7 cellular contexts compared by ENCODE assay signal in the genomic region with DNA sequence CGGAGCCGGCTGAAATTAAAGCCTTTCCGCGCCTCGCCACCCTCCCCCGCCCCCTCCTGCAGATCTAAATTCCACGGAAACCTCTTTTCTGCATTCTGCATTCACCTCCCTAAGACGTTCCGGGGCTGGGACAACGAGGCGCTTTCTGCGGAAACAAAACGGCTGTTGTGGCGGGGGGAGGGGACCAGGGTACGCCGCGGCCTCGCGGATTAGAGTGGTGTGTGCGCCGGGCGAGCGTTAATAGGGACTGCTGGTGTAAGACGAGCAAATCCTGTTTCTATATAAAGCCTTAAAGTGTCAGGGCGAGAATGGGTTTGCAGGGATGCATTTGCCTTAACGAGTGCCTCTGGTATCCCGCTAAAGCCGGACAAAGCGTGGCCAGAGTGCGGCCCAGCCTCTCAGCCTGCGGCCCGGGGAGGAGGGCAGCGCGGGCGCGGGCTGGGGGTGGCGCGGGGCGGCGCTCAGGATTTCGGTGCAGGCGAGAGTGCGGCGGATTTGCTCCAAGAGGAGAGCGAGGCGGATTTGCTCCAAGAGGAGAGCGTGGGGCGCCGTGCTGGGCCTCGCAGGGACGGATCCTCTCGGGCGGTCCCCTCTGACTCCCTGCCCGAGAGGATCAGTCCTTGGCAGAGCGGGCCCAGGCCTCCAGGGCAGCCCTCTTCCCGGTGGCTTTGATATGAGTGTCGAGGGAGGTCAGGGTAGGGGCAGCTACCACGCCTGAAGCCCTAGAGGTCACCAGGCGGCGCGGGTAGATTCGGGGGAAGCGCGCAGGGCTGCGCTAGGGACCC. TPM values are rescaled to one million over a fixed set of nuclear protein-coding genes. Genes with fewer than 3 reads are reported as not detected.
DNase-seq lines count a peak whose midpoint lies in the region; ATAC-seq and TF ChIP-seq lines count a peak whose summit lies in the region.

No MANE protein-coding gene starts in this region.

- peaks cover 0 to 1% (median 0%) of the 10 kb centered on the region in 7 donors for H3K9me3 Mint-ChIP-seq in naive B cell

- in situ Hi-C loops in HAP-1 (cut with MboI; ENCODE audit: low sequenced_read_pairs) = no loop called here

- peaks cover 21 to 32% (median 23%) of the 10 kb centered on the region in 3 donors for H3K4me1 Mint-ChIP-seq in naive B cell

- peaks cover 17% of the 10 kb centered on the region for H3K4me1 ChIP-seq in HAP-1

- peaks cover 28 to 59% (median 45%) of the 10 kb centered on the region in 3 donors for H3K27me3 Mint-ChIP-seq in naive B cell

- peak overlapping the region; percentile 98 for H3K27ac ChIP-seq in SK-N-MC

- peak overlapping the region; percentile 79 to 95 (median 90) for H3K4me3 Mint-ChIP-seq in naive B cell

- no peak for TF ChIP-seq CTCF in epithelial cell of proximal tubule (conservative IDR thresholded peaks at IDR 0.05; ENCODE audit: low read depth, low read length)

- DNase-seq in HAP-1 (ENCODE audit: low spot score in 2 of 2) (peak; percentile 81 to 89), SK-N-MC (ENCODE audit: low read depth, low spot score) (no peak), epithelial cell of proximal tubule (ENCODE audit: low read depth) (no peak), naive B cell (no peak), NCI-H1694 (lab: John Stamatoyannopoulos, UW) (no peak), cortex of kidney (lab: John Stamatoyannopoulos, UW) (no peak)

- peak overlapping the region in 4 of 6 donors; percentile 12 to 93 (median 82) for H3K27ac Mint-ChIP-seq in naive B cell

- peak overlapping the region; percentile 44 for H3K4me3 ChIP-seq in HAP-1
- peak overlapping the region; percentile 98 for H3K4me3 ChIP-seq in SK-N-MC
- H3K4me3 ChIP-seq in epithelial cell of proximal tubule (ENCODE audit: low read depth, low read length) = peak overlapping the region; percentile 73

- ATAC-seq in naive B cell (ENCODE audit: low read depth in 2 of 2) (no peak), HG03045 (IDR thresholded peaks at IDR 0.05; ENCODE audit: unreplicated experiment) (no peak)

- H3K9me3 ChIP-seq in HAP-1 = no peaks in the 10 kb centered on the region
- H3K9me3 ChIP-seq in SK-N-MC (ENCODE audit: low read depth, low read length) = no peaks in the 10 kb centered on the region

- no peaks in the 10 kb centered on the region for H3K27me3 ChIP-seq in HAP-1 (ENCODE audit: low read depth)

- H3K36me3 ChIP-seq in HAP-1 (replicated peaks) = no peaks in the 10 kb centered on the region
- H3K36me3 ChIP-seq in SK-N-MC (ENCODE audit: insufficient read depth, low read length) = peaks cover 34% of the 10 kb centered on the region

- peak overlapping the region; percentile 99 for H3K9ac ChIP-seq in SK-N-MC (ENCODE audit: insufficient read length)

- peaks cover 0 to 7% of the 10 kb centered on the region in 2 donors for H3K36me3 Mint-ChIP-seq in naive B cell

RNA-seq across cellular contexts. Expression of gene BAHCC1, which starts 5.1 kb away (rescaled TPM):
- 4.8 and 6.2 TPM in 2 replicates for total RNA-seq in epithelial cell of proximal tubule
- polyA plus RNA-seq in naive B cell (ENCODE audit: low read depth in 6 of 6) = under 1 TPM in 1 of 6 donors, not detected in 5; 0.07 TPM

Comparison
In these comparisons a context has a peak if more than half of its experiments do, and no peak if none do; other contexts are left out.
1. DNase-seq: peak in HAP-1 (2 of 2); none in SK-N-MC (single experiment), epithelial cell of proximal tubule (single experiment), naive B cell (single experiment), NCI-H1694 (single experiment) and cortex of kidney (single experiment).
2. H3K4me3 ChIP-seq: peak in every context shown above with its lines; median percentile 98 in SK-N-MC; 73 in epithelial cell of proximal tubule; 44 in HAP-1.